10 cellular contexts compared by ENCODE assay signal in the genomic region with DNA sequence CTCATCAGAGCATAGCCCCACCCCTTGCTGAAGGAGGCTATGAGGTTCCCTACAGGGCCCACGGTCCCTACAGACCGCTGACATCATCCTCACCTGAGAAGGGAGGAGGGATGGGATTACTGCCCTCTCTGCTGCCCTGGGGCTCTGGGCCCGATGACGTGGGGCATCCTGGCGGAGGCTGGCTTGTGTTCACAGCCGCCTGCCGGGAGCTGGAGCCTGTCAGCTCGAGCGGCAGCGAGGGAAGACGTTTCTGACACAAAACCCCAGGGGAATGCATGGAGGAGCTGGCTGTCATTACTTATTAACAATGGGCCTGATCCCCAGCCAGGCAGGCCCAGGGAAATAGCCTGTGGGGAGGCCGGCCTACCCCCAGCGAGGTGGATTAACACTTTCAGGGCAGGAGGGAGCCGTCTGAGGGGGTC.
A peak's percentile ranks its signal among the peaks of the same experiment; 100 is the strongest.
DNase-seq lines count a peak whose midpoint lies in the region; ATAC-seq and TF ChIP-seq lines count a peak whose summit lies in the region.
"Had no signal": no experiment of that assay in that cellular context is flagged by ENCODE, and none has a peak within 500 bp of the region (broad histone marks: within the 10 kb centered on the region; RNA-seq: fewer than 3 reads in every experiment).

No MANE protein-coding gene starts in this region.

- ATAC-seq in left ventricle myocardium superior (peak; percentile 56), HG02973 (IDR thresholded peaks at IDR 0.05; ENCODE audit: unreplicated experiment) (no peak)
- no peak for ATAC-seq in stimulated activated naive CD8-positive, alpha-beta T cell treated with anti-CD3 and anti-CD28 coated beads, Interleukin-15, amount 100 ng/mL, for 72 hours

- no peak for TF ChIP-seq POLR2A in thyroid gland (IDR thresholded peaks at IDR 0.05)

- H3K4me3 ChIP-seq in thyroid gland (replicated peaks in 1 of 3) = no peak overlapping the region

- no peaks in the 10 kb centered on the region for H3K27me3 ChIP-seq in thyroid gland

- intact Hi-C loops in left ventricle myocardium superior (cut with micrococcal nuclease) (no loop called here), thyroid gland (cut with DNase I) (no loop called here)

- no CpG with 5 or more reads among the region's 14 CpGs for WGBS in thyroid gland, 2 donors

- TF ChIP-seq CTCF in thyroid gland (IDR thresholded peaks at IDR 0.05) = no peak

- peaks cover 45% of the 10 kb centered on the region for H3K4me1 Mint-ChIP-seq in stimulated activated naive CD8-positive, alpha-beta T cell treated with anti-CD3 and anti-CD28 coated beads, Interleukin-15, amount 100 ng/mL, for 72 hours

- no peaks in the 10 kb centered on the region for H3K27me3 Mint-ChIP-seq in stimulated activated naive CD8-positive, alpha-beta T cell treated with anti-CD3 and anti-CD28 coated beads, Interleukin-15, amount 100 ng/mL, for 72 hours

- peak; percentile 5 for DNase-seq in NCI-H748 (lab: John Stamatoyannopoulos, UW; ENCODE audit: unreplicated experiment)
- DNase-seq in NCI-H748 treated with DMSO at 0.1 percent for 48 hours (lab: John Stamatoyannopoulos, UW) = no peak
- DNase-seq in left ventricle myocardium superior = peak; percentile 43
- DNase-seq in thyroid gland = peak; percentile 39 to 55
- DNase-seq in stimulated activated naive CD8-positive, alpha-beta T cell treated with anti-CD3 and anti-CD28 coated beads, Interleukin-15, amount 100 ng/mL, for 72 hours = no peak
- no peak for DNase-seq in EL

- H3K36me3 ChIP-seq in thyroid gland = no peaks in the 10 kb centered on the region

- no peak overlapping the region for H3K27ac Mint-ChIP-seq in stimulated activated naive CD8-positive, alpha-beta T cell treated with anti-CD3 and anti-CD28 coated beads, Interleukin-15, amount 100 ng/mL, for 72 hours
- H3K27ac Mint-ChIP-seq: B cell had no signal

- no peaks in the 10 kb centered on the region for H3K9me3 ChIP-seq in thyroid gland

- peaks cover 0 to 4% of the 10 kb centered on the region in 2 donors for H3K4me1 ChIP-seq in thyroid gland

- H3K27ac ChIP-seq in thyroid gland = no peak overlapping the region
- H3K27ac ChIP-seq: KMS-11 had no signal

- no peak overlapping the region for H3K4me3 Mint-ChIP-seq in stimulated activated naive CD8-positive, alpha-beta T cell treated with anti-CD3 and anti-CD28 coated beads, Interleukin-15, amount 100 ng/mL, for 72 hours
- H3K4me3 Mint-ChIP-seq: B cell had no signal

- peaks cover 0 to under 1% of the 10 kb centered on the region in 2 donors for H3K9me3 Mint-ChIP-seq in stimulated activated naive CD8-positive, alpha-beta T cell treated with anti-CD3 and anti-CD28 coated beads, Interleukin-15, amount 100 ng/mL, for 72 hours

TF ChIP-seq in PFSK-1, 5 proteins besides CTCF, POLR2A, EP300 and RAD21:
- peak; percentile 31 for TF ChIP-seq FOXP2 (optimal IDR thresholded peaks at IDR 0.05; ENCODE audit: borderline replicate concordance, extremely low read depth, extremely low read length, insufficient read depth)
- TF ChIP-seq, protein P1, sequence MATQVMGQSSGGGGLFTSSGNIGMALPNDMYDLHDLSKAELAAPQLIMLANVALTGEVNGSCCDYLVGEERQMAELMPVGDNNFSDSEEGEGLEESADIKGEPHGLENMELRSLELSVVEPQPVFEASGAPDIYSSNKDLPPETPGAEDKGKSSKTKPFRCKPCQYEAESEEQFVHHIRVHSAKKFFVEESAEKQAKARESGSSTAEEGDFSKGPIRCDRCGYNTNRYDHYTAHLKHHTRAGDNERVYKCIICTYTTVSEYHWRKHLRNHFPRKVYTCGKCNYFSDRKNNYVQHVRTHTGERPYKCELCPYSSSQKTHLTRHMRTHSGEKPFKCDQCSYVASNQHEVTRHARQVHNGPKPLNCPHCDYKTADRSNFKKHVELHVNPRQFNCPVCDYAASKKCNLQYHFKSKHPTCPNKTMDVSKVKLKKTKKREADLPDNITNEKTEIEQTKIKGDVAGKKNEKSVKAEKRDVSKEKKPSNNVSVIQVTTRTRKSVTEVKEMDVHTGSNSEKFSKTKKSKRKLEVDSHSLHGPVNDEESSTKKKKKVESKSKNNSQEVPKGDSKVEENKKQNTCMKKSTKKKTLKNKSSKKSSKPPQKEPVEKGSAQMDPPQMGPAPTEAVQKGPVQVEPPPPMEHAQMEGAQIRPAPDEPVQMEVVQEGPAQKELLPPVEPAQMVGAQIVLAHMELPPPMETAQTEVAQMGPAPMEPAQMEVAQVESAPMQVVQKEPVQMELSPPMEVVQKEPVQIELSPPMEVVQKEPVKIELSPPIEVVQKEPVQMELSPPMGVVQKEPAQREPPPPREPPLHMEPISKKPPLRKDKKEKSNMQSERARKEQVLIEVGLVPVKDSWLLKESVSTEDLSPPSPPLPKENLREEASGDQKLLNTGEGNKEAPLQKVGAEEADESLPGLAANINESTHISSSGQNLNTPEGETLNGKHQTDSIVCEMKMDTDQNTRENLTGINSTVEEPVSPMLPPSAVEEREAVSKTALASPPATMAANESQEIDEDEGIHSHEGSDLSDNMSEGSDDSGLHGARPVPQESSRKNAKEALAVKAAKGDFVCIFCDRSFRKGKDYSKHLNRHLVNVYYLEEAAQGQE (IDR thresholded peaks at IDR 0.05; ENCODE audit: insufficient read depth in 1 of 2, low read depth in 2 of 2, low read length in 2 of 2) = no peak
TF ChIP-seq in PFSK-1: peak in this region for 1.

Comparison
In these comparisons a context has a peak if more than half of its experiments do, and no peak if none do; other contexts are left out.
1. DNase-seq: peak in NCI-H748 (single experiment), left ventricle myocardium superior (single experiment) and thyroid gland (2 of 2); none in NCI-H748 treated with DMSO at 0.1 percent for 48 hours (single experiment), stimulated activated naive CD8-positive, alpha-beta T cell treated with anti-CD3 and anti-CD28 coated beads, Interleukin-15, amount 100 ng/mL, for 72 hours (0 of 2) and EL (single experiment).